ENCODE assay signal across 8 cellular contexts in the genomic region with DNA sequence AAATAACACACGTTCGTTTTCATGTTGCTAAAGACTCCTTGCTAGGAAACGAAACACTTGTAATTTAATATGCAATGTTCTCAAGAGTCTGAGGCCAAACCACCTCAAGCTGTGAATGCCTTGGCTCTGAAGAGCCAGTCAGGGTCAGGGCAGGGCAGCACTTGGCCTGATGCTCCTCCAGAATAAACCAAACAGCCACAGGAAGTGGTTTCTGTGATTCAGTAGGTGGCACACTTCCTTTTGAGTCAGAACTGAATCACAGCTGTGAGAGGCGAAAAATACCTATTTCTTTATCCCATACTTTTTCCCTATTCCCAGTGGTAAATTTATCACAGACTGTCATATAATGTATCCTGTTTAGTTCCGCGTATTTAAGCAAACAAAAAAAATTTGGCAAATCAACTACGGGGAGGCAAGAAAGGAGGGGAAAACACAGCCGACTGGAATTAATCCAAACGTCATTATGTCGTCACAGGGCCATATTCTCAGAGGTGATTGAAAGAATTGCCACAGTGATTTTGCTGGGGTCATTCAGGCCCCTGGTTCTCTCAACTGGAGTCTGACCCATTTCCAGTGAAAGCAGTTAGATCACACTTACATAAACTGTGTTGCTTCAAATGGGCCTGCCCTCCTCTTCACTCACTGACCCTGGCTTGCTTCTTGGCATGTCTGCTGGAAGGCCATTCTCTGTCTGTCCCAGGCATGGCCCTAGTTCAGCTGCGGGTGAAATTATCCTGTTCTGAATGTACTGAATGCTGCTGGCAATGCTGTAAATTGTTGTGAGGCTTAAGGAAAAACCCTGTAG.
A peak's percentile ranks its signal among the peaks of the same experiment; 100 is the strongest.
DNase-seq lines count a peak whose midpoint lies in the region; ATAC-seq and TF ChIP-seq lines count a peak whose summit lies in the region.

No MANE protein-coding gene starts in this region.

- peaks cover 28 to 57% (median 39%) of the 10 kb centered on the region in 4 donors for H3K4me1 Mint-ChIP-seq in CD4-positive, CD25-positive, alpha-beta regulatory T cell
- peaks cover 54% of the 10 kb centered on the region for H3K4me1 Mint-ChIP-seq in activated naive CD4-positive, alpha-beta T cell treated with anti-CD3 and anti-CD28 coated beads, Interleukin-2, amount 50 U/mL, for 24 hours

- no peaks in the 10 kb centered on the region for H3K27me3 Mint-ChIP-seq in CD4-positive, CD25-positive, alpha-beta regulatory T cell
- no peaks in the 10 kb centered on the region for H3K27me3 Mint-ChIP-seq in activated naive CD4-positive, alpha-beta T cell treated with anti-CD3 and anti-CD28 coated beads, Interleukin-2, amount 50 U/mL, for 24 hours

- peak overlapping the region; percentile 77 for H3K27ac ChIP-seq in CD4-positive, CD25-positive, alpha-beta regulatory T cell (ENCODE audit: insufficient read depth, low read length, poor library complexity, severe bottlenecking)
- H3K27ac ChIP-seq in SK-N-MC (peak overlapping the region; percentile 10; the same call in 1 of the 2 replicates), cardiac muscle cell (peak overlapping the region; percentile 18), vagina (peak overlapping the region; percentile 64)

- no peaks in the 10 kb centered on the region for H3K9me3 Mint-ChIP-seq in CD4-positive, CD25-positive, alpha-beta regulatory T cell
- peaks cover 5% of the 10 kb centered on the region for H3K9me3 Mint-ChIP-seq in activated naive CD4-positive, alpha-beta T cell treated with anti-CD3 and anti-CD28 coated beads, Interleukin-2, amount 50 U/mL, for 24 hours

- TF ChIP-seq CTCF in cardiac muscle cell (IDR thresholded peaks at IDR 0.05; ENCODE audit: low read depth, low read length) (peak; percentile 6), vagina (IDR thresholded peaks at IDR 0.05) (no peak)

- H3K9ac ChIP-seq in SK-N-MC (ENCODE audit: insufficient read length) = no peak overlapping the region

- H3K4me3 Mint-ChIP-seq in CD4-positive, CD25-positive, alpha-beta regulatory T cell = peak overlapping the region; percentile 72 to 84 (median 82)
- peak overlapping the region; percentile 89 for H3K4me3 Mint-ChIP-seq in activated naive CD4-positive, alpha-beta T cell treated with anti-CD3 and anti-CD28 coated beads, Interleukin-2, amount 50 U/mL, for 24 hours

- intact Hi-C loops in vagina (cut with DNase I) = no loop called here

- H3K27me3 ChIP-seq in CD4-positive, CD25-positive, alpha-beta regulatory T cell (ENCODE audit: control insufficient read depth, insufficient read depth, low read length) = no peaks in the 10 kb centered on the region
- H3K27me3 ChIP-seq in cardiac muscle cell (no peaks in the 10 kb centered on the region), vagina (no peaks in the 10 kb centered on the region)

- H3K36me3 Mint-ChIP-seq in CD4-positive, CD25-positive, alpha-beta regulatory T cell = peaks cover 3% of the 10 kb centered on the region
- peaks cover 16% of the 10 kb centered on the region for H3K36me3 Mint-ChIP-seq in activated naive CD4-positive, alpha-beta T cell treated with anti-CD3 and anti-CD28 coated beads, Interleukin-2, amount 50 U/mL, for 24 hours

- TF ChIP-seq POLR2A in vagina (IDR thresholded peaks at IDR 0.05) = no peak

- H3K36me3 ChIP-seq in CD4-positive, CD25-positive, alpha-beta regulatory T cell (ENCODE audit: control insufficient read depth, insufficient read depth, low read length) = no peaks in the 10 kb centered on the region
- H3K36me3 ChIP-seq in SK-N-MC (ENCODE audit: insufficient read depth, low read length) (no peaks in the 10 kb centered on the region), cardiac muscle cell (no peaks in the 10 kb centered on the region), vagina (no peaks in the 10 kb centered on the region)

- H3K4me1 ChIP-seq in CD4-positive, CD25-positive, alpha-beta regulatory T cell (ENCODE audit: control insufficient read depth, insufficient read depth, low read length, poor library complexity, severe bottlenecking) = peaks cover 47% of the 10 kb centered on the region
- H3K4me1 ChIP-seq in cardiac muscle cell (ENCODE audit: low read depth) (peaks cover 13% of the 10 kb centered on the region), vagina (peaks cover 37% of the 10 kb centered on the region)

- peak overlapping the region; percentile 96 to 99 (median 97) for H3K27ac Mint-ChIP-seq in CD4-positive, CD25-positive, alpha-beta regulatory T cell
- peak overlapping the region; percentile 98 for H3K27ac Mint-ChIP-seq in activated naive CD4-positive, alpha-beta T cell treated with anti-CD3 and anti-CD28 coated beads, Interleukin-2, amount 50 U/mL, for 24 hours

- H3K4me3 ChIP-seq in CD4-positive, CD25-positive, alpha-beta regulatory T cell (ENCODE audit: low read depth, low read length) = peak overlapping the region; percentile 78
- H3K4me3 ChIP-seq in SK-N-MC (0 out of 2 replicates have a peak overlapping the region, but pooled peaks have one; percentile 14), cardiac muscle cell (no peak overlapping the region), vagina (no peak overlapping the region)

- DNase-seq in CD4-positive, CD25-positive, alpha-beta regulatory T cell = peak; percentile 57 to 93 (median 81)
- DNase-seq in SK-N-MC (ENCODE audit: low read depth, low spot score) (peak; percentile 34), cardiac muscle cell (ENCODE audit: low read depth in 1 of 2, low spot score in 1 of 2) (peak in 1 of 2 donors; percentile 98), putamen (ENCODE audit: low spot score) (peak; percentile 35), vagina (ENCODE audit: extremely low spot score in 2 of 2) (peak in 1 of 2 donors; percentile 93)

- peak; percentile 78 to 79 for ATAC-seq in CD4-positive, CD25-positive, alpha-beta regulatory T cell (ENCODE audit: low read depth in 2 of 2)
- peak; percentile 92 for ATAC-seq in GM19397 (IDR thresholded peaks at IDR 0.05; ENCODE audit: unreplicated experiment)
- peak; percentile 86 for ATAC-seq in HG03469 (IDR thresholded peaks at IDR 0.05; ENCODE audit: unreplicated experiment)

- no peaks in the 10 kb centered on the region for H3K9me3 ChIP-seq in CD4-positive, CD25-positive, alpha-beta regulatory T cell (ENCODE audit: control insufficient read depth in 2 of 2, low read length in 2 of 2)
- H3K9me3 ChIP-seq in SK-N-MC (ENCODE audit: low read depth, low read length) = no peaks in the 10 kb centered on the region
- H3K9me3 ChIP-seq in cardiac muscle cell (ENCODE audit: low read depth) = no peaks in the 10 kb centered on the region
- no peaks in the 10 kb centered on the region for H3K9me3 ChIP-seq in vagina

Comparison
In these comparisons a context has a peak if more than half of its experiments do, and no peak if none do; other contexts are left out.
1. H3K27ac ChIP-seq: peak in every context shown above with its lines; median percentile 77 in CD4-positive, CD25-positive, alpha-beta regulatory T cell; 64 in vagina; 18 in cardiac muscle cell; 10 in SK-N-MC.
2. H3K4me3 ChIP-seq: peak in CD4-positive, CD25-positive, alpha-beta regulatory T cell (single experiment) and SK-N-MC (single experiment); none in cardiac muscle cell (single experiment) and vagina (0 of 2).
3. Peak in every context shown above with its lines, with median percentiles within 50 percentile points of each other: ATAC-seq.